8 cellular contexts compared by ENCODE assay signal in the genomic region with DNA sequence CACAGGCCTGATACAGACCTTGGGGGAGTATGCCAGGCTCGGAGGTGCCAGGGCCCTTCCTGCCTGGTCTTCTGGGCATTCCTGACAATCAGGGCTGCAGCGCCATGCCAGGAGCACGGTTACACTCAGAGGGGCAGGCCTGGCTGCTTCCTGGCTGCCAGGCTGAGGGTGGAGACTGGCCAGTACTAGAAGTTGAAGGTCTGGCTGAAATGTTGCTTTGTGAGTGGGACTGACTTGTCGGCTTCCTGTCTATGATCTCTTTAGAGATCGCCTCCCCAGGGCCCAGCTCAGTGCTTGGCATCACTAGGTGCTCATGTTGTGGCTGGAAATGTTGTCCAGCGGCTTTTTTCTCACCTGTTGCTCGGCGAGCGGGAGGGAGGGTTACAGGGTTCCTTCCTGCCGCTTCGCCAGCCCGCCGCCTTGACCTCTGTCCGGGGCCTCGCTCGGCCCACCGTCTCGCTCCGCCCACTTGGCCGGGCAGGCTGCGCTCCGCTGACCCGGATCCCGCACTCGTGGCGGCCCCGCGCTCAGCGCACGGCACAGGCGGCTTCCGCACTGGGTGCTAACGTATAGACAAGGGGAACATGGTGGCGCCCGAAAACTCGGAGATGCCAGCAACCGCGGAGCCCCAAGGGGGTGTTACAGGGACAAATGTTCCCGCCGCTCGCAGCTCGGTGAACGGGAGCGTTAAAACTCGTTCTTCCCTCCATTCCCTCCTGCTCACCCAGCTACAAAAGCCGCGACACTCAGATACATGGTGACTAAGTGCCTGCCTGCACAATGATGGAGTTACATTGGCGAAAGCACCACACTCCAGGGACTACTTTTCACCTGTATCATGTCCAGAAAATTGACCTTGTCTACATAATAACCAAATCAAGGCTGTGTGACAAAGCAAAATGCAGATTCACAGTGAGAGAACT. TPM values are rescaled to one million over a fixed set of nuclear protein-coding genes. Genes with fewer than 3 reads are reported as not detected.
DNase-seq lines count a peak whose midpoint lies in the region; ATAC-seq and TF ChIP-seq lines count a peak whose summit lies in the region.

No MANE protein-coding gene starts in this region.

- TF ChIP-seq POLR2A in GM18505 (IDR thresholded peaks at IDR 0.05; ENCODE audit: borderline replicate concordance, extremely low read depth, insufficient read depth, insufficient read length) (peak; percentile 54), suprapubic skin (IDR thresholded peaks at IDR 0.05) (no peak)

- H3K27me3 ChIP-seq in ACC112 (ENCODE audit: insufficient read depth, low read length) (no peaks in the 10 kb centered on the region), brain microvascular endothelial cell (replicated peaks) (no peaks in the 10 kb centered on the region), left lung (no peaks in the 10 kb centered on the region), suprapubic skin (no peaks in the 10 kb centered on the region)

- H3K79me2 ChIP-seq in ACC112 (ENCODE audit: control insufficient read depth, insufficient read depth, low read length, unreplicated experiment), result no peaks in the 10 kb centered on the region

- intact Hi-C loops in left lung (cut with DNase I), result no loop called here

- no peak overlapping the region for H3K27ac ChIP-seq in ACC112 (ENCODE audit: low read depth, low read length)
- no peak overlapping the region for H3K27ac ChIP-seq in brain microvascular endothelial cell
- peak overlapping the region; percentile 19 to 55 for H3K27ac ChIP-seq in left lung
- H3K27ac ChIP-seq in suprapubic skin, result no peak overlapping the region

- no peaks in the 10 kb centered on the region for H3K4me1 ChIP-seq in ACC112 (ENCODE audit: control insufficient read depth, insufficient read depth, low read length, unreplicated experiment)
- peaks cover 4 to 15% of the 10 kb centered on the region in 2 donors for H3K4me1 ChIP-seq in left lung
- H3K4me1 ChIP-seq in suprapubic skin, result peaks cover 3% of the 10 kb centered on the region

- DNase-seq in brain microvascular endothelial cell (no peak), left lung (peak; percentile 55 to 92), suprapubic skin (ENCODE audit: low spot score in 2 of 2) (peak in 1 of 2 donors; percentile 64), middle frontal gyrus (ENCODE audit: extremely low spot score, low spot score) (no peak)

- in situ Hi-C loops in brain microvascular endothelial cell (cut with HindIII; ENCODE audit: low pct_ligation_motif_present, low sequenced_read_pairs), result no loop called here

- no peak overlapping the region for H2AFZ ChIP-seq in ACC112 (ENCODE audit: low read length, unreplicated experiment)

- 45% methylated on average over 45 of the region's 48 CpGs for WGBS in suprapubic skin

- no peak for TF ChIP-seq EP300 in suprapubic skin (IDR thresholded peaks at IDR 0.05)

- peaks cover 3% of the 10 kb centered on the region for H3K36me3 ChIP-seq in ACC112 (ENCODE audit: insufficient read depth, low read length)
- H3K36me3 ChIP-seq in brain microvascular endothelial cell (replicated peaks), result peaks cover 13% of the 10 kb centered on the region
- peaks cover 0 to 29% of the 10 kb centered on the region in 2 donors for H3K36me3 ChIP-seq in left lung
- H3K36me3 ChIP-seq in suprapubic skin, result peaks cover 32% of the 10 kb centered on the region

- ATAC-seq in GM18505 (IDR thresholded peaks at IDR 0.05; ENCODE audit: unreplicated experiment) (peak; percentile 52), HG03108 (IDR thresholded peaks at IDR 0.05; ENCODE audit: unreplicated experiment) (peak; percentile 70), left lung (peak; percentile 92), GM18858 (IDR thresholded peaks at IDR 0.05; ENCODE audit: unreplicated experiment) (no peak)

- TF ChIP-seq CTCF in brain microvascular endothelial cell (IDR thresholded peaks at IDR 0.05; ENCODE audit: low read depth, low read length, missing control alignments), result no peak
- no peak for TF ChIP-seq CTCF in left lung (IDR thresholded peaks at IDR 0.05)
- no peak for TF ChIP-seq CTCF in suprapubic skin (IDR thresholded peaks at IDR 0.05)

- H3K9me3 ChIP-seq in left lung (no peaks in the 10 kb centered on the region), suprapubic skin (no peaks in the 10 kb centered on the region)

- H3K4me3 ChIP-seq in ACC112 (ENCODE audit: low read depth, low read length) (peak overlapping the region; percentile 61), brain microvascular endothelial cell (ENCODE audit: low read depth, low read length) (peak overlapping the region; percentile 42), left lung (peak overlapping the region; percentile 21 to 31), suprapubic skin (peak overlapping the region; percentile 41)

RNA-seq across cellular contexts. Expression of a gene that starts 32.7 kb away (rescaled TPM):
- total RNA-seq in left lung (10 to 100 TPM in 1 of 2 donors, 1 to 10 TPM in 1; 8.6 to 21.0 TPM), suprapubic skin (10 to 100 TPM; 15.9 to 44.9 (median 23.5) TPM)

Comparison
In these comparisons a context has a peak if more than half of its experiments do, and no peak if none do; other contexts are left out.
1. H3K27ac ChIP-seq: peak in left lung (2 of 2); none in ACC112 (single experiment), brain microvascular endothelial cell (single experiment) and suprapubic skin (single experiment).
2. DNase-seq: peak in left lung (2 of 2); none in brain microvascular endothelial cell (single experiment) and middle frontal gyrus (single experiment).
3. Peak in every context shown above with its lines, with median percentiles within 50 percentile points of each other: H3K4me3 ChIP-seq.